29 cellular contexts compared by ENCODE assay signal in the genomic region with DNA sequence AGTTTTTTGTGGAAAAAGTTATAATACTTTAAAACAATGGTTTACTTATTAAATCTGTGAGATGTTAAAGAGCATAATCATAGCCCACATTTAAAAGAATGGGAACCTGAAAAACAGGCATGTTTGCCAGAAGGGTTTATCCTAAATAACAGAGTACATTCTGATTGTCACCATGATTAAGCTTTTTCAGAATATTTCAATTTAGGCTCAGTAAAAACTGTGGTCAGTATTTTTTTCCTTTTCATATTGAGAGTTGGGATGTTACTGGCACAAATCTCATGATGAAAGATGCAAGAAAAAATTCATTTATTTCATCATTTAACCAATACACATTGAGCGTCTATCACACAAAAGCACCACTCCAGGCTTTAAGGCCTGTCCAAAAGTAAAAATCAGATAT. TPM values are rescaled to one million over a fixed set of nuclear protein-coding genes. Genes with fewer than 3 reads are reported as not detected.
DNase-seq lines count a peak whose midpoint lies in the region; ATAC-seq and TF ChIP-seq lines count a peak whose summit lies in the region.
"Had no signal": no experiment of that assay in that cellular context is flagged by ENCODE, and none has a peak within 500 bp of the region (broad histone marks: within the 10 kb centered on the region; RNA-seq: fewer than 3 reads in every experiment).

No MANE protein-coding gene starts in this region.

- H3K4me1 Mint-ChIP-seq in HFFc6 (ENCODE audit: low read depth) = peaks cover 60% of the 10 kb centered on the region
- peaks cover 57% of the 10 kb centered on the region for H3K4me1 Mint-ChIP-seq in brain
- peaks cover 27% of the 10 kb centered on the region for H3K4me1 Mint-ChIP-seq in mesothelial cell of epicardium
- H3K4me1 Mint-ChIP-seq: naive thymus-derived CD8-positive, alpha-beta T cell had no signal

- no peak for TF ChIP-seq CTCF in HFFc6 (IDR thresholded peaks at IDR 0.05)
- TF ChIP-seq CTCF in brain (conservative IDR thresholded peaks at IDR 0.05) = no peak
- TF ChIP-seq CTCF in mesothelial cell of epicardium (IDR thresholded peaks at IDR 0.05; ENCODE audit: unreplicated experiment) = no peak
- no peak for TF ChIP-seq CTCF in tibial artery (IDR thresholded peaks at IDR 0.05)

- no peak for ATAC-seq in GM18873 (IDR thresholded peaks at IDR 0.05; ENCODE audit: low FRiP score, unreplicated experiment)
- ATAC-seq: left ventricle myocardium superior; naive thymus-derived CD8-positive, alpha-beta T cell; PC-3 had no signal

- H3K36me3 Mint-ChIP-seq in HFFc6 (ENCODE audit: low read depth) (0 out of 2 replicates have a peak, but pooled peaks cover under 1% of the 10 kb centered on the region), brain (peaks cover under 1% of the 10 kb centered on the region), mesothelial cell of epicardium (no peaks in the 10 kb centered on the region)
- H3K36me3 Mint-ChIP-seq: CD4-positive, alpha-beta memory T cell; naive thymus-derived CD8-positive, alpha-beta T cell had no signal

- intact Hi-C loops in tibial artery (cut with DNase I; ENCODE audit: low total_unique reads) = no loop called here

- peaks cover 0 to 93% (median 30%) of the 10 kb centered on the region in 4 donors for H3K4me1 ChIP-seq in tibial artery

- no peak overlapping the region for H3K4me3 Mint-ChIP-seq in HFFc6
- H3K4me3 Mint-ChIP-seq in brain = no peak overlapping the region
- no peak overlapping the region for H3K4me3 Mint-ChIP-seq in mesothelial cell of epicardium
- H3K4me3 Mint-ChIP-seq: activated naive CD4-positive, alpha-beta T cell treated with anti-CD3 and anti-CD28 coated beads for 36 hours; activated T-helper 1 cell treated with anti-CD3 and anti-CD28 coated beads, Interleukin-12 subunit alpha, Interleukin-12 subunit beta, Interleukin-2, Interleukin-4 antibody, amounts not matched to agents 30 ng/mL and 10 ng/mL and 1 ng/mL, durations not matched to agents 14 hours and 24 hours and 36 hours; CD4-positive, alpha-beta memory T cell; naive thymus-derived CD8-positive, alpha-beta T cell had no signal

- DNase-seq in HFFc6 = no peak
- DNase-seq in mesothelial cell of epicardium (ENCODE audit: low spot score in 2 of 2, unreplicated experiment in 2 of 2) = no peak
- no peak for DNase-seq in tibial artery
- DNase-seq in superior temporal gyrus (ENCODE audit: extremely low spot score) = no peak
- DNase-seq in cerebellar cortex (ENCODE audit: low spot score) = no peak
- DNase-seq: activated CD4-positive, alpha-beta T cell treated with anti-CD3 and anti-CD28 coated beads, Interleukin-2, amount 50 U/mL, for 4 hours; activated naive CD4-positive, alpha-beta T cell treated with anti-CD3 and anti-CD28 coated beads for 36 hours; amygdala; CD4-positive, alpha-beta memory T cell; central memory CD4-positive, alpha-beta T cell; DMS153; dorsolateral prefrontal cortex; islet precursor cell; left ventricle myocardium superior; midbrain; naive thymus-derived CD8-positive, alpha-beta T cell; NCI-H1092 treated with DMSO at 0.1 percent for 48 hours; NCI-H187; NCI-H524; occipital lobe; PC-3; SHP77 treated with DMSO at 0.1 percent for 48 hours; small intestine; stimulated activated CD4-positive, alpha-beta T cell treated with anti-CD3 and anti-CD28 coated beads, Interleukin-1b, Interleukin-23, amount 100 ng/mL, for 48 hours; stimulated activated CD8-positive, alpha-beta memory T cell treated with anti-CD3 and anti-CD28 coated beads, Interleukin-4, amount 100 ng/mL, for 48 hours had no signal

- H3K9me3 Mint-ChIP-seq in HFFc6 (no peaks in the 10 kb centered on the region), brain (peaks cover 0 to 2% (median 0%) of the 10 kb centered on the region in 5 experiments), mesothelial cell of epicardium (no peaks in the 10 kb centered on the region)
- H3K9me3 Mint-ChIP-seq: activated naive CD4-positive, alpha-beta T cell treated with anti-CD3 and anti-CD28 coated beads for 36 hours; activated T-helper 1 cell treated with anti-CD3 and anti-CD28 coated beads, Interleukin-12 subunit alpha, Interleukin-12 subunit beta, Interleukin-2, Interleukin-4 antibody, amounts not matched to agents 30 ng/mL and 10 ng/mL and 1 ng/mL, durations not matched to agents 14 hours and 24 hours and 36 hours; CD4-positive, alpha-beta memory T cell; naive thymus-derived CD8-positive, alpha-beta T cell had no signal

- H3K9me3 ChIP-seq in tibial artery = no peaks in the 10 kb centered on the region
- H3K9me3 ChIP-seq: HAP-1 had no signal

- no peak overlapping the region for H3K4me3 ChIP-seq in tibial artery
- H3K4me3 ChIP-seq: HAP-1 had no signal

- peaks cover 1% of the 10 kb centered on the region for H3K27me3 Mint-ChIP-seq in HFFc6 (ENCODE audit: insufficient read depth)
- H3K27me3 Mint-ChIP-seq in brain = no peaks in the 10 kb centered on the region
- no peaks in the 10 kb centered on the region for H3K27me3 Mint-ChIP-seq in mesothelial cell of epicardium (ENCODE audit: low read depth)
- H3K27me3 Mint-ChIP-seq: CD4-positive, alpha-beta memory T cell had no signal

- H3K27me3 ChIP-seq in tibial artery = no peaks in the 10 kb centered on the region
- H3K27me3 ChIP-seq: dorsolateral prefrontal cortex had no signal

- H3K27ac ChIP-seq in tibial artery = peak overlapping the region; percentile 5 to 61

- no peaks in the 10 kb centered on the region for H3K36me3 ChIP-seq in tibial artery
- H3K36me3 ChIP-seq: HAP-1 had no signal

- peak overlapping the region; percentile 86 for H3K27ac Mint-ChIP-seq in HFFc6
- H3K27ac Mint-ChIP-seq in brain = peak overlapping the region in 3 of 5 experiments; percentile 34 to 84 (median 67)
- H3K27ac Mint-ChIP-seq in mesothelial cell of epicardium = peak overlapping the region; percentile 66
- H3K27ac Mint-ChIP-seq: activated naive CD4-positive, alpha-beta T cell treated with anti-CD3 and anti-CD28 coated beads for 36 hours; activated T-helper 1 cell treated with anti-CD3 and anti-CD28 coated beads, Interleukin-12 subunit alpha, Interleukin-12 subunit beta, Interleukin-2, Interleukin-4 antibody, amounts not matched to agents 30 ng/mL and 10 ng/mL and 1 ng/mL, durations not matched to agents 14 hours and 24 hours and 36 hours; CD4-positive, alpha-beta memory T cell had no signal

RNA-seq across cellular contexts. Expression of a gene that starts 18.6 kb away (rescaled TPM):
- total RNA-seq in HFFc6 (2021; fragmentation: NEBNext Ultra II Directional; extraction: Animal tissue kit (Norgen Biotek cat#: 25700)) = 10 to 100 TPM; 46.1 to 50.7 (median 46.6) TPM
- polyA plus RNA-seq in brain (ENCODE audit: insufficient read depth, low read depth, low replicate concordance) = 13.0 TPM
- 19.1 to 24.8 TPM (median 21.5 TPM) in 3 replicates for total RNA-seq in mesothelial cell of epicardium
